1 cellular context compared by ENCODE assay signal in genomic region chr2:69892838-69893421, GRCh38.
TF ChIP-seq lines count a peak whose summit lies in the region.

No MANE protein-coding gene starts in this region.

TF ChIP-seq in K562, 482 proteins besides CTCF, POLR2A, EP300 and RAD21:
- TF ChIP-seq BCOR (IDR thresholded peaks at IDR 0.05) = peak; percentile 79
- peak; percentile 92 for TF ChIP-seq ZNF146 (CRISPR knock-in tag; IDR thresholded peaks at IDR 0.05; ENCODE audit: unreplicated experiment)
- TF ChIP-seq KDM1A (IDR thresholded peaks at IDR 0.05) = peak in 1 of 2 experiments; percentile 53; a peak in 1 of 4 replicates
- TF ChIP-seq ADNP (tag; IDR thresholded peaks at IDR 0.05) = peak; percentile 43; the same call in 1 of the 2 replicates
